8 cellular contexts compared by ENCODE assay signal in genomic region chr2:202912824-202913223, GRCh38. TPM values are rescaled to one million over a fixed set of nuclear protein-coding genes. Genes with fewer than 3 reads are reported as not detected.
DNase-seq lines count a peak whose midpoint lies in the region; ATAC-seq and TF ChIP-seq lines count a peak whose summit lies in the region.
"Not testable (repeated sequence)": the region's sequence is repeated elsewhere in the genome, so short reads cannot be mapped to it uniquely, and the experiment has no call there.

No MANE protein-coding gene starts in this region.

- not testable (repeated sequence) for TF ChIP-seq CTCF in choroid plexus epithelial cell (conservative IDR thresholded peaks at IDR 0.05; ENCODE audit: low read depth, low read length)

- not testable (repeated sequence) for H3K36me3 ChIP-seq in ACC112 (ENCODE audit: insufficient read depth, low read length); muscle layer of duodenum (ENCODE audit: control insufficient read depth in 1 of 2, insufficient read depth in 2 of 2, low read length in 2 of 2); skeletal muscle tissue (ENCODE audit: control insufficient read depth in 3 of 3, insufficient read depth in 3 of 3, low read length in 3 of 3)

- not testable (repeated sequence) for H3K9me3 ChIP-seq in right cardiac atrium (ENCODE audit: control insufficient read depth, low read length); muscle layer of duodenum (ENCODE audit: control insufficient read depth in 1 of 2, low read length in 2 of 2); skeletal muscle tissue (ENCODE audit: control insufficient read depth in 3 of 3, low read length in 3 of 3)

- peak; percentile 2 for ATAC-seq in GM21576 (IDR thresholded peaks at IDR 0.05; ENCODE audit: unreplicated experiment)
- ATAC-seq in activated CD8-positive, alpha-beta memory T cell treated with anti-CD3 and anti-CD28 coated beads, Interleukin-2, amount 10 ng/mL, durations not matched to agents 7 days and 5 days; right cardiac atrium: not testable (repeated sequence)

- H2AFZ ChIP-seq in ACC112 (ENCODE audit: low read length, unreplicated experiment), result peak overlapping the region; percentile 32

- DNase-seq in NCI-H748 (lab: John Stamatoyannopoulos, UW; ENCODE audit: unreplicated experiment), result peak; percentile 27
- DNase-seq in activated CD8-positive, alpha-beta memory T cell treated with anti-CD3 and anti-CD28 coated beads, Interleukin-2, amount 10 ng/mL, durations not matched to agents 7 days and 5 days; choroid plexus epithelial cell (ENCODE audit: low read depth); right cardiac atrium: not testable (repeated sequence)

- H3K27me3 Mint-ChIP-seq in activated CD8-positive, alpha-beta memory T cell treated with anti-CD3 and anti-CD28 coated beads, Interleukin-2, amount 10 ng/mL, durations not matched to agents 7 days and 5 days, result not testable (repeated sequence)

- H3K4me1 Mint-ChIP-seq in activated CD8-positive, alpha-beta memory T cell treated with anti-CD3 and anti-CD28 coated beads, Interleukin-2, amount 10 ng/mL, durations not matched to agents 7 days and 5 days, result peaks cover 29% of the 10 kb centered on the region

- intact Hi-C loops in right cardiac atrium (cut with DNase I), result not testable (repeated sequence)

- peak overlapping the region; percentile 90 for H3K4me3 Mint-ChIP-seq in activated CD8-positive, alpha-beta memory T cell treated with anti-CD3 and anti-CD28 coated beads, Interleukin-2, amount 10 ng/mL, durations not matched to agents 7 days and 5 days

- H3K27me3 ChIP-seq in ACC112 (ENCODE audit: insufficient read depth, low read length); right cardiac atrium (ENCODE audit: control insufficient read depth, insufficient read depth); muscle layer of duodenum (ENCODE audit: low read depth, low read length); skeletal muscle tissue (ENCODE audit: control insufficient read depth in 3 of 3, insufficient read depth in 3 of 3, low read length in 3 of 3): not testable (repeated sequence)

- not testable (repeated sequence) for H3K36me3 Mint-ChIP-seq in activated CD8-positive, alpha-beta memory T cell treated with anti-CD3 and anti-CD28 coated beads, Interleukin-2, amount 10 ng/mL, durations not matched to agents 7 days and 5 days

- H3K4me1 ChIP-seq in ACC112 (ENCODE audit: control insufficient read depth, insufficient read depth, low read length, unreplicated experiment) (peaks cover 16% of the 10 kb centered on the region), muscle layer of duodenum (ENCODE audit: control insufficient read depth in 1 of 2, insufficient read depth in 2 of 2, low read length in 2 of 2) (peaks cover 4 to 14% of the 10 kb centered on the region in 2 donors), skeletal muscle tissue (ENCODE audit: control insufficient read depth in 3 of 3, insufficient read depth in 3 of 3, low read length in 3 of 3) (peaks cover 7 to 15% (median 9%) of the 10 kb centered on the region in 3 donors)
- not testable (repeated sequence) for H3K4me1 ChIP-seq in right cardiac atrium (ENCODE audit: control insufficient read depth, insufficient read depth, low read length)

- peak overlapping the region; percentile 89 for H3K27ac Mint-ChIP-seq in activated CD8-positive, alpha-beta memory T cell treated with anti-CD3 and anti-CD28 coated beads, Interleukin-2, amount 10 ng/mL, durations not matched to agents 7 days and 5 days

- peak overlapping the region; percentile 79 for H3K4me3 ChIP-seq in ACC112 (ENCODE audit: low read depth, low read length)
- peak overlapping the region; percentile 50 for H3K4me3 ChIP-seq in choroid plexus epithelial cell (ENCODE audit: low read depth, low read length)
- peak overlapping the region; percentile 99 for H3K4me3 ChIP-seq in right cardiac atrium (ENCODE audit: low read length)
- peak overlapping the region; percentile 60 to 99 for H3K4me3 ChIP-seq in muscle layer of duodenum (ENCODE audit: low read depth in 1 of 2, low read length in 2 of 2)
- H3K4me3 ChIP-seq in skeletal muscle tissue (ENCODE audit: low read length in 3 of 3), result peak overlapping the region; percentile 61 to 70 (median 68)

- H3K27ac ChIP-seq in ACC112 (ENCODE audit: low read depth, low read length) (peak overlapping the region; percentile 18; the same call in 1 of the 2 replicates), skeletal muscle tissue (ENCODE audit: low read depth, low read length) (peak overlapping the region; percentile 84)
- not testable (repeated sequence) for H3K27ac ChIP-seq in right cardiac atrium (ENCODE audit: low read length); muscle layer of duodenum (ENCODE audit: low read length)

- CTCF ChIA-PET in activated CD8-positive, alpha-beta memory T cell treated with anti-CD3 and anti-CD28 coated beads, Interleukin-2, amount 10 ng/mL, durations not matched to agents 7 days and 5 days (lab: Charles Lee), result not testable (repeated sequence)

- H3K9ac ChIP-seq in skeletal muscle tissue (ENCODE audit: low read depth in 1 of 3, low read length in 3 of 3), result peak overlapping the region; percentile 71 to 89 (median 79)

- not testable (repeated sequence) for H3K9me3 Mint-ChIP-seq in activated CD8-positive, alpha-beta memory T cell treated with anti-CD3 and anti-CD28 coated beads, Interleukin-2, amount 10 ng/mL, durations not matched to agents 7 days and 5 days (ENCODE audit: low read depth)

- 7% methylated on average over 7 of the region's 8 CpGs for WGBS in right cardiac atrium

- H3K79me2 ChIP-seq in ACC112 (ENCODE audit: control insufficient read depth, insufficient read depth, low read length, unreplicated experiment), result peaks cover 35% of the 10 kb centered on the region

RNA-seq across cellular contexts. Expression of gene CARF, which starts 0.7 kb away (rescaled TPM):
- 10 to 100 TPM in 1 of 2 experiments, 1 to 10 TPM in 1; 8.2 to 11.5 TPM for total RNA-seq in activated CD8-positive, alpha-beta memory T cell treated with anti-CD3 and anti-CD28 coated beads, Interleukin-2, amount 10 ng/mL, durations not matched to agents 7 days and 5 days
- total RNA-seq in right cardiac atrium (10 to 100 TPM in 1 of 4 donors, 1 to 10 TPM in 3; 7.4 to 10.2 (median 9.3) TPM), skeletal muscle tissue (14.6 TPM)
- polyA plus RNA-seq in right cardiac atrium, result 2.8 TPM

RNA-seq across cellular contexts. Expression of gene WDR12, which starts 1.4 kb away (rescaled TPM):
- total RNA-seq in activated CD8-positive, alpha-beta memory T cell treated with anti-CD3 and anti-CD28 coated beads, Interleukin-2, amount 10 ng/mL, durations not matched to agents 7 days and 5 days, result 10 to 100 TPM; 51.8 to 81.7 TPM
- total RNA-seq in right cardiac atrium (10 to 100 TPM; 39.7 to 57.5 (median 54.1) TPM), skeletal muscle tissue (32.9 TPM)
- polyA plus RNA-seq in right cardiac atrium, result 29.4 TPM

RNA-seq across cellular contexts. Expression of gene ICA1L, which starts 41.3 kb away (rescaled TPM):
- 1 to 10 TPM; 3.8 to 5.1 TPM for total RNA-seq in activated CD8-positive, alpha-beta memory T cell treated with anti-CD3 and anti-CD28 coated beads, Interleukin-2, amount 10 ng/mL, durations not matched to agents 7 days and 5 days
- total RNA-seq in right cardiac atrium (10 to 100 TPM in 3 of 4 donors, 1 to 10 TPM in 1; 7.3 to 17.7 (median 12.8) TPM), skeletal muscle tissue (9.9 TPM)
- polyA plus RNA-seq in right cardiac atrium, result 5.1 TPM
